ENCODE assay signal across 2 cellular contexts in genomic region chr2:71934595-71935263, GRCh38.
A peak's percentile ranks its signal among the peaks of the same experiment; 100 is the strongest.
TF ChIP-seq lines count a peak whose summit lies in the region.

No MANE protein-coding gene starts in this region.

TF ChIP-seq in K562, 482 proteins besides CTCF, POLR2A, EP300 and RAD21 (continued from another document and continues in another):
- TF ChIP-seq NR2C1 (IDR thresholded peaks at IDR 0.05), result no peak
- 0 out of 2 replicates have a peak, but pooled peaks have one; percentile 23 for TF ChIP-seq NR2C1 (tag; IDR thresholded peaks at IDR 0.05)
- TF ChIP-seq ADNP (tag; IDR thresholded peaks at IDR 0.05), result no peak
- no peak for TF ChIP-seq MCM2 (IDR thresholded peaks at IDR 0.05; ENCODE audit: low read depth)
- no peak for TF ChIP-seq IFI16 (CRISPR knock-in tag; IDR thresholded peaks at IDR 0.05)
- TF ChIP-seq NCOR1 (IDR thresholded peaks at IDR 0.05), result no peak
- TF ChIP-seq BRF1 (IDR thresholded peaks at IDR 0.05; ENCODE audit: borderline replicate concordance, extremely low read depth, insufficient read length), result no peak
- TF ChIP-seq SP1 (CRISPR knock-in tag; IDR thresholded peaks at IDR 0.05), result no peak
- TF ChIP-seq TCF3 (CRISPR knock-in tag; IDR thresholded peaks at IDR 0.05), result no peak
- TF ChIP-seq HMG20B (CRISPR knock-in tag; IDR thresholded peaks at IDR 0.05), result no peak
- no peak for TF ChIP-seq TEAD1 (CRISPR knock-in tag; IDR thresholded peaks at IDR 0.05)
- TF ChIP-seq NR4A1 (CRISPR knock-in tag; IDR thresholded peaks at IDR 0.05), result no peak
- no peak; the same call in 1 of the 2 replicates for TF ChIP-seq NR4A1 (tag; IDR thresholded peaks at IDR 0.05)
- TF ChIP-seq MLLT1 (IDR thresholded peaks at IDR 0.05), result no peak
- TF ChIP-seq ZBTB7A (IDR thresholded peaks at IDR 0.05; ENCODE audit: borderline replicate concordance, control insufficient read depth, low read depth, low read length), result no peak
- no peak for TF ChIP-seq SRSF1 (IDR thresholded peaks at IDR 0.05; ENCODE audit: low read depth, low read length)
- no peak for TF ChIP-seq ZNF609 (CRISPR knock-in tag; IDR thresholded peaks at IDR 0.05; ENCODE audit: borderline replicate concordance)
- TF ChIP-seq RBM39 (optimal IDR thresholded peaks at IDR 0.05; ENCODE audit: low read depth, low read length), result no peak
- no peak for TF ChIP-seq YBX1 (IDR thresholded peaks at IDR 0.05)
- no peak for TF ChIP-seq SIX5 (IDR thresholded peaks at IDR 0.05; ENCODE audit: borderline replicate concordance in 1 of 2, insufficient read depth in 1 of 2, low read depth in 1 of 2, low read length in 2 of 2)
- no peak for TF ChIP-seq TCF7L2 (IDR thresholded peaks at IDR 0.05; ENCODE audit: low read depth, low read length)

TF ChIP-seq in liver, 16 proteins besides CTCF, POLR2A, EP300 and RAD21 (continued from another document):
- no peak for TF ChIP-seq REST (IDR thresholded peaks at IDR 0.05)
- peak; percentile 66 to 74 for TF ChIP-seq HNF4A (conservative IDR thresholded peaks at IDR 0.05)
- peak; percentile 92 to 94 for TF ChIP-seq RXRA (IDR thresholded peaks at IDR 0.05)
TF ChIP-seq in liver: peak in this region for 5.
